In the genomic region with DNA sequence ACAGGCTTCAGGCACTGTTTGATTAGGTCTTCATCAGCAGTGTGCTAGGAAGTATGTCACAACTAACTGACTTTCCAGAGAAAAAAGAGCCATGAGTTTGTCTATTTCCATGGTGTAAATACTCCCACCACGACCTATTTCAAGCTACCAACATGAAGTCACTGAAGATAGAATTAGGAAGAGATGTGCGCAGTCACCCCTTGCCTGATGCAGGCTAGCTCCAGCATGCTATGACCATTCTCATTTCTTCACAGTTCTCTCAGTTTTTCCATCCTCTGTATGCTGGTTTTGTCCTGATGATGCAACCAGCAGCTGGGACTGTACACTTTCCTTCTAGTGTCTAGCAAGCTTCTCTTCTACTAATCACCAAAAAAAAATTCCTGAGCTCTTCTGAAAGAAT, we compare ENCODE assay signal across 19 cellular contexts.
A peak's percentile ranks its signal among the peaks of the same experiment; 100 is the strongest.
DNase-seq lines count a peak whose midpoint lies in the region; ATAC-seq and TF ChIP-seq lines count a peak whose summit lies in the region.
"Had no signal": no experiment of that assay in that cellular context is flagged by ENCODE, and none has a peak within 500 bp of the region (broad histone marks: within the 10 kb centered on the region; RNA-seq: fewer than 3 reads in every experiment).

No MANE protein-coding gene starts in this region.

- ATAC-seq in GM21576 (IDR thresholded peaks at IDR 0.05; ENCODE audit: unreplicated experiment) = no peak
- ATAC-seq: lower lobe of right lung, PC-3 had no signal

- DNase-seq in CD1c-positive myeloid dendritic cell (ENCODE audit: extremely low spot score) (peak; percentile 55), SIG-M5 treated with dmso at 0.1 percent for 504 hours (lab: John Stamatoyannopoulos, UW; ENCODE audit: unreplicated experiment) (peak; percentile 96), islet precursor cell (peak; percentile 8), epidermal melanocyte (ENCODE audit: insufficient read length, low spot score) (no peak), HUDEP-2 (lab: John Stamatoyannopoulos, UW; ENCODE audit: unreplicated experiment in 76 of 76) (no peak)
- DNase-seq: activated CD4-positive, alpha-beta T cell treated with anti-CD3 and anti-CD28 coated beads for 48 hours; brain microvascular endothelial cell; glutamatergic neuron; lower lobe of right lung; MM.1S; NCI-H2081; NCI-H524; PC-3; tibial artery had no signal

- no peak overlapping the region for H3K27ac ChIP-seq in HEK293 (ENCODE audit: extremely low read depth, low read depth, low read length)
- H3K27ac ChIP-seq: brain microvascular endothelial cell, C4-2B, epithelial cell of prostate, lower lobe of right lung, parathyroid adenoma had no signal

- H3K4me1 ChIP-seq in HEK293 (ENCODE audit: control insufficient read depth, insufficient read depth, low read length) = no peaks in the 10 kb centered on the region
- H3K4me1 ChIP-seq: parathyroid adenoma had no signal

- CTCF ChIA-PET in HEK293 (lab: Yijun Ruan, JAX) = interaction anchor here (0.6 to 1.2 kb wide), 3 partner anchors 8 to 89 kb away, joined by 3 to 4 read pairs (median 3); no protein-coding TSS in a partner anchor

- no peak for TF ChIP-seq CTCF in HEK293 (tag by site-specific recombination; IDR thresholded peaks at IDR 0.05)

- H3K4me3 ChIP-seq in HEK293 (ENCODE audit: low read depth, low read length) = no peak overlapping the region
- H3K4me3 ChIP-seq: lower lobe of right lung, tibial artery had no signal

- no peaks in the 10 kb centered on the region for H3K36me3 ChIP-seq in HEK293 (ENCODE audit: control insufficient read depth in 2 of 2, insufficient read depth in 1 of 2, low read length in 2 of 2)
- H3K36me3 ChIP-seq: brain microvascular endothelial cell, lower lobe of right lung, tibial artery had no signal

- POLR2A ChIA-PET in HEK293 (lab: Yijun Ruan, JAX) = no interaction called here

- no peaks in the 10 kb centered on the region for H3K9me3 ChIP-seq in HEK293 (ENCODE audit: control insufficient read depth, insufficient read depth, low read depth, low read length)
- H3K9me3 ChIP-seq: lower lobe of right lung, tibial artery had no signal

TF ChIP-seq in HEK293, 187 proteins besides CTCF, POLR2A, EP300 and RAD21:
- TF ChIP-seq PRDM1 (tag by site-specific recombination; IDR thresholded peaks at IDR 0.05) (no peak), ZNF473 (tag by site-specific recombination; IDR thresholded peaks at IDR 0.05) (no peak), KLF16 (tag by site-specific recombination; IDR thresholded peaks at IDR 0.05) (no peak), ZNF112 (tag by site-specific recombination; IDR thresholded peaks at IDR 0.05) (peak; percentile 67; the same call in 1 of the 2 replicates)

Comparison
In these comparisons a context has a peak if more than half of its experiments do, and no peak if none do; other contexts are left out.
1. DNase-seq: peak in CD1c-positive myeloid dendritic cell (single experiment), SIG-M5 treated with dmso at 0.1 percent for 504 hours (single experiment) and islet precursor cell (single experiment); none in epidermal melanocyte (single experiment) and HUDEP-2 (0 of 76).